25 cellular contexts compared by ENCODE assay signal in the genomic region with DNA sequence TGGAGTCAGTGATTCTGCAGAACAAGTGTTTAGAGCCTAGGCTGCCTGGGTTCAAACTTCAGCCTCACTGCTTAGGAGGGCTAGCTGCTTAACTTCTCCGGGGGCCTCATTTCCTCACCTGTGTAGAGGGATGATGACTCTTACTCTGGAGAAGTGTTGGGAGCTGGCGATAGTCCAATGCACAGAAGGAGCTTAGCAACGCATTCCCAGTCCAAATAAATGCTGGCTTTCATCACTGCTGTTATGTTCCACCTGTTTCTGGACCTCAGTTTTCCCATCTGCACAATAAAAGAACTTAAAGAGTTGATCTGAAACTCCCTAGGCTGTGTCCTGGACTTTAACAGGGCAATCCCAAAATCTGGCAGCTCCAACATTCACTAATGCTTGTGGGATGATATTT.
DNase-seq lines count a peak whose midpoint lies in the region; ATAC-seq and TF ChIP-seq lines count a peak whose summit lies in the region.
"Had no signal": no experiment of that assay in that cellular context is flagged by ENCODE, and none has a peak within 500 bp of the region (broad histone marks: within the 10 kb centered on the region; RNA-seq: fewer than 3 reads in every experiment).

No MANE protein-coding gene starts in this region.

- H3K4me1 ChIP-seq in uterus (no peaks in the 10 kb centered on the region), A673 (ENCODE audit: insufficient read depth, low read length, poor library complexity, severe bottlenecking) (no peaks in the 10 kb centered on the region)
- H3K4me1 ChIP-seq: heart right ventricle, lower lobe of right lung had no signal

- H3K36me3 ChIP-seq in uterus (no peaks in the 10 kb centered on the region), A673 (ENCODE audit: insufficient read depth, low read length, poor library complexity, severe bottlenecking) (no peaks in the 10 kb centered on the region)
- H3K36me3 ChIP-seq: BLaER1 treated with 17β-estradiol and CSF1 and Interleukin-3, amounts not matched to agents 10 nM and 100 nM; heart right ventricle; lower lobe of right lung had no signal

- no peak for TF ChIP-seq POLR2A in uterus (IDR thresholded peaks at IDR 0.05)

- intact Hi-C loops in uterus (cut with DNase I; ENCODE audit: low total_unique reads), result no loop called here
- intact Hi-C loops in A673 (cut with micrococcal nuclease; ENCODE audit: unreplicated experiment), result no loop called here

- H3K9me3 ChIP-seq in uterus (no peaks in the 10 kb centered on the region), A673 (ENCODE audit: low read depth, low read length, poor library complexity, severe bottlenecking) (no peaks in the 10 kb centered on the region)
- H3K9me3 ChIP-seq: heart right ventricle, lower lobe of right lung had no signal

- H3K4me3 Mint-ChIP-seq in T-cell, result no peak overlapping the region
- H3K4me3 Mint-ChIP-seq: activated CD4-positive, alpha-beta memory T cell treated with anti-CD3 and anti-CD28 coated beads, Interleukin-2, amount 10 ng/mL, durations not matched to agents 7 days and 5 days; activated naive CD4-positive, alpha-beta T cell treated with anti-CD3 and anti-CD28 coated beads, Interleukin-2, amount 50 U/mL, for 24 hours; nephron progenitor cell; T-helper 1 cell treated with Interleukin-12 subunit alpha and Interleukin-12 subunit beta and Interleukin-4 antibody, amounts not matched to agents 30 μg/mL and 1 μg/mL, for 36 hours had no signal

- peak; percentile 13 for DNase-seq in NCI-H748 (lab: John Stamatoyannopoulos, UW; ENCODE audit: unreplicated experiment)
- DNase-seq in NCI-H748 treated with DMSO at 0.1 percent for 48 hours (lab: John Stamatoyannopoulos, UW), result no peak
- DNase-seq in NCI-H345 (lab: John Stamatoyannopoulos, UW), result peak; percentile 44
- DNase-seq in fibroblast of the aortic adventitia (ENCODE audit: low read depth), result peak; percentile 10
- peak; percentile 60 to 77 for DNase-seq in uterus
- DNase-seq in A673 (ENCODE audit: low spot score), result no peak
- no peak for DNase-seq in T-cell
- DNase-seq: activated CD4-positive, alpha-beta memory T cell treated with anti-CD3 and anti-CD28 coated beads, Interleukin-2, amount 10 ng/mL, durations not matched to agents 7 days and 5 days; activated CD8-positive, alpha-beta memory T cell treated with anti-CD3 and anti-CD28 coated beads, Interleukin-2, amount 50 U/mL, for 48 hours; amygdala; effector CD8-positive, alpha-beta T cell; KG1; kidney glomerular epithelial cell; lower lobe of right lung; NCI-H69; nephron progenitor cell; RPMI8226; stimulated activated CD4-positive, alpha-beta T cell treated with anti-CD3 and anti-CD28 coated beads, Interleukin-2, amount 100 ng/mL, for 24 hours; trophoblast cell had no signal

- H3K4me3 ChIP-seq in fibroblast of the aortic adventitia (ENCODE audit: low read depth, low read length) (no peak overlapping the region), uterus (no peak overlapping the region), A673 (ENCODE audit: low read depth, low read length, poor library complexity, severe bottlenecking) (no peak overlapping the region)
- H3K4me3 ChIP-seq: BLaER1 treated with 17β-estradiol and CSF1 and Interleukin-3, amounts not matched to agents 10 nM and 100 nM; heart right ventricle; lower lobe of right lung had no signal

- CTCF ChIA-PET in A673 (lab: Charles Lee), result no interaction called here
- CTCF ChIA-PET in T-cell (lab: Charles Lee), result no interaction called here

- ATAC-seq in T-cell (replicated peaks in 1 of 4), result no peak
- ATAC-seq: activated CD4-positive, CD25-positive, alpha-beta regulatory T cell treated with anti-CD3 and anti-CD28 coated beads, Interleukin-2, amount 50 U/mL, for 24 hours; heart right ventricle; lower lobe of right lung had no signal

- no peak overlapping the region for H3K27ac Mint-ChIP-seq in T-cell
- H3K27ac Mint-ChIP-seq: activated CD4-positive, alpha-beta memory T cell treated with anti-CD3 and anti-CD28 coated beads, Interleukin-2, amount 10 ng/mL, durations not matched to agents 7 days and 5 days; activated naive CD4-positive, alpha-beta T cell treated with anti-CD3 and anti-CD28 coated beads, Interleukin-2, amount 50 U/mL, for 24 hours; activated T-helper 2 cell treated with anti-CD3 and anti-CD28 coated beads, Interferon-gamma antibody, Interleukin-2, Interleukin-4, amounts not matched to agents 10 μg/mL and 5 μg/mL and 100 μg/mL, durations not matched to agents 14 hours and 24 hours and 36 hours; nephron progenitor cell; T-helper 1 cell treated with Interleukin-12 subunit alpha and Interleukin-12 subunit beta and Interleukin-4 antibody, amounts not matched to agents 30 μg/mL and 1 μg/mL, for 36 hours had no signal

- H3K27me3 Mint-ChIP-seq in T-cell, result peaks cover 0 to 6% of the 10 kb centered on the region in 2 donors
- H3K27me3 Mint-ChIP-seq: activated CD4-positive, alpha-beta memory T cell treated with anti-CD3 and anti-CD28 coated beads, Interleukin-2, amount 10 ng/mL, durations not matched to agents 7 days and 5 days; activated naive CD4-positive, alpha-beta T cell treated with anti-CD3 and anti-CD28 coated beads, Interleukin-2, amount 50 U/mL, for 24 hours had no signal

- no TSS peak for BruUV-seq in A673 (replicated peaks; lab: Mats Ljungman, UMichigan)

- no peaks in the 10 kb centered on the region for H3K36me3 Mint-ChIP-seq in T-cell
- H3K36me3 Mint-ChIP-seq: activated naive CD4-positive, alpha-beta T cell treated with anti-CD3 and anti-CD28 coated beads, Interleukin-2, amount 50 U/mL, for 24 hours had no signal

- H3K9me3 Mint-ChIP-seq in T-cell, result no peaks in the 10 kb centered on the region
- H3K9me3 Mint-ChIP-seq: activated CD4-positive, alpha-beta memory T cell treated with anti-CD3 and anti-CD28 coated beads, Interleukin-2, amount 10 ng/mL, durations not matched to agents 7 days and 5 days; activated naive CD4-positive, alpha-beta T cell treated with anti-CD3 and anti-CD28 coated beads, Interleukin-2, amount 50 U/mL, for 24 hours; activated T-helper 2 cell treated with anti-CD3 and anti-CD28 coated beads, Interferon-gamma antibody, Interleukin-2, Interleukin-4, amounts not matched to agents 10 μg/mL and 5 μg/mL and 100 μg/mL, durations not matched to agents 14 hours and 24 hours and 36 hours; nephron progenitor cell; T-helper 1 cell treated with Interleukin-12 subunit alpha and Interleukin-12 subunit beta and Interleukin-4 antibody, amounts not matched to agents 30 μg/mL and 1 μg/mL, for 36 hours had no signal

- no peak overlapping the region for H3K27ac ChIP-seq in uterus
- H3K27ac ChIP-seq in A673 (ENCODE audit: low read depth, low read length, poor library complexity, severe bottlenecking), result no peak overlapping the region
- H3K27ac ChIP-seq: BLaER1 treated with 17β-estradiol and CSF1 and Interleukin-3, amounts not matched to agents 10 nM and 100 nM; heart right ventricle; lower lobe of right lung had no signal

- POLR2A ChIA-PET in A673 (lab: Charles Lee; ENCODE audit: low non-redundant PET) (interaction anchor here (0.5 to 0.8 kb wide), 2 partner anchors 11 to 212 kb away, joined by 3 to 4 read pairs; no protein-coding TSS in a partner anchor), T-cell (lab: Charles Lee) (no interaction called here)

- no peaks in the 10 kb centered on the region for H3K27me3 ChIP-seq in uterus
- H3K27me3 ChIP-seq in A673 (replicated peaks; ENCODE audit: insufficient read depth, low read depth, low read length, poor library complexity), result no peaks in the 10 kb centered on the region
- H3K27me3 ChIP-seq: BLaER1 treated with 17β-estradiol and CSF1 and Interleukin-3, amounts not matched to agents 10 nM and 100 nM had no signal

- H3K4me1 Mint-ChIP-seq in T-cell, result no peaks in the 10 kb centered on the region
- H3K4me1 Mint-ChIP-seq: activated CD4-positive, alpha-beta memory T cell treated with anti-CD3 and anti-CD28 coated beads, Interleukin-2, amount 10 ng/mL, durations not matched to agents 7 days and 5 days; activated naive CD4-positive, alpha-beta T cell treated with anti-CD3 and anti-CD28 coated beads, Interleukin-2, amount 50 U/mL, for 24 hours; nephron progenitor cell had no signal

- TF ChIP-seq CTCF in fibroblast of the aortic adventitia (IDR thresholded peaks at IDR 0.05; ENCODE audit: insufficient read depth, low read length) (no peak), uterus (IDR thresholded peaks at IDR 0.05) (no peak), A673 (conservative IDR thresholded peaks at IDR 0.05; ENCODE audit: low read depth, low read length) (no peak)

Comparison
In these comparisons a context has a peak if more than half of its experiments do, and no peak if none do; other contexts are left out.
1. DNase-seq: peak in NCI-H748 (single experiment), NCI-H345 (single experiment), fibroblast of the aortic adventitia (single experiment) and uterus (2 of 2); none in NCI-H748 treated with DMSO at 0.1 percent for 48 hours (single experiment), A673 (single experiment) and T-cell (0 of 34).